8 cellular contexts compared by ENCODE assay signal in the genomic region with DNA sequence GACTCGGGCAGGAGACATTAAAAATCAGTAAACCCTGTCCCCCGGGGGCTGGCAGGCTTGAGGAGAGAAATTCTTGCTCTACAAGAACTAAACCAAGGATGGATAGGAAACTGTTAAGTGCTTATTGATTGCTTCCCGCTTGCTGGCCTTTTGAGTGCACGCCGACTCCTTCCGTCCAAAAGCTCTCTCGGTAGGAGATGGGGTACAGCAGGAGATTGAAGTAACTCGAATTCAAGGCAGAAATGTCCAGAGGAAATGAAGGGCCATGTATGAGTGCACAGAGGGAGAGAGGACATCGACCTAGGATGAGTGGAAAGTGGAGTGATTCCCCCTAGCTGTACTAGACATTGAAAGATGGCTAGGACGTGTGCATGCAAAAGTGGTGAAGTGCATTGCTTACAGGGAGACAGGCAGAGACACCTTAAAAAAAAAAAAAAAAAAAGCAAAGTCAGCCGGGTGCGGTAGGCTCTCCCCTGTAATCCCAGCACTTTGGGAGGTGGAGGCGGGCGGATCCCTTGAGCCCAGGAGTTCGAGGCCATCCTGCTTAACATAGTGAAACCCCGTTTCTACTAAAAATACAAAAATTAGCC. TPM values are rescaled to one million over a fixed set of nuclear protein-coding genes. Genes with fewer than 3 reads are reported as not detected.
A peak's percentile ranks its signal among the peaks of the same experiment; 100 is the strongest.
DNase-seq lines count a peak whose midpoint lies in the region; ATAC-seq and TF ChIP-seq lines count a peak whose summit lies in the region.

No MANE protein-coding gene starts in this region.

- peak overlapping the region; percentile 91; the same call in 1 of the 2 replicates for H2AFZ ChIP-seq in OCI-LY3 (ENCODE audit: low read depth, low read length)

- in situ Hi-C loops in transverse colon (cut with MboI; ENCODE audit: low pct_ligation_motif_present in 1 of 4, low pct_unique_long_range_greater_than_20kb in 1 of 4, low sequenced_read_pairs in 3 of 4), result loop anchor here in 1 of 4 donors (25.0 kb wide), 1 partner anchor 125 kb away; the partner anchor contains the start of gene CCIN

- peak overlapping the region; percentile 76 for H3K9ac ChIP-seq in OCI-LY3 (ENCODE audit: low read length)

- H3K36me3 ChIP-seq in OCI-LY3 (replicated peaks; ENCODE audit: low read depth, low read length), result no peaks in the 10 kb centered on the region
- H3K36me3 ChIP-seq in lung (ENCODE audit: control insufficient read depth in 2 of 2, insufficient read depth in 2 of 2, low read length in 2 of 2), result no peaks in the 10 kb centered on the region
- no peaks in the 10 kb centered on the region for H3K36me3 ChIP-seq in transverse colon

- peaks cover 12% of the 10 kb centered on the region for H3K79me2 ChIP-seq in OCI-LY3 (ENCODE audit: low read length)

- no peak for TF ChIP-seq POLR2A in transverse colon (IDR thresholded peaks at IDR 0.05)

- H3K4me3 ChIP-seq in OCI-LY3 (ENCODE audit: low read length), result peak overlapping the region; percentile 94
- H3K4me3 ChIP-seq in lung, result peak overlapping the region; percentile 96
- peak overlapping the region; percentile 55 to 91 (median 86) for H3K4me3 ChIP-seq in transverse colon

- TF ChIP-seq EP300 in transverse colon (IDR thresholded peaks at IDR 0.05; ENCODE audit: low read depth), result no peak

- no peaks in the 10 kb centered on the region for H4K20me1 ChIP-seq in OCI-LY3 (ENCODE audit: insufficient read depth, low read length)

- DNase-seq in NCI-H748 (lab: John Stamatoyannopoulos, UW; ENCODE audit: unreplicated experiment) (peak; percentile 40), NCI-H748 treated with DMSO at 0.1 percent for 48 hours (lab: John Stamatoyannopoulos, UW) (no peak), lung (ENCODE audit: low spot score) (no peak), transverse colon (no peak)

- WGBS in lung, 2 donors, result 25 to 32% methylated on average over 16 of the region's 16 CpGs
- WGBS in transverse colon (ENCODE audit: low coverage in 1 of 2), 2 donors, result 15 to 37% methylated on average over 8 to 16 of the region's 16 CpGs

- H3K4me2 ChIP-seq in OCI-LY3 (ENCODE audit: low read length), result peak overlapping the region; percentile 100

- H3K27ac ChIP-seq in OCI-LY3 (ENCODE audit: low read length) (no peak overlapping the region), cingulate gyrus (ENCODE audit: low read depth, low read length) (peak overlapping the region; percentile 29), lung (ENCODE audit: low read depth in 1 of 2, low read length in 1 of 2) (peak overlapping the region; percentile 78 to 83), transverse colon (peak overlapping the region; percentile 80 to 86 (median 82))

- no peaks in the 10 kb centered on the region for H3K27me3 ChIP-seq in OCI-LY3 (ENCODE audit: low read depth, low read length)
- H3K27me3 ChIP-seq in lung (ENCODE audit: control insufficient read depth, insufficient read depth), result no peaks in the 10 kb centered on the region
- no peaks in the 10 kb centered on the region for H3K27me3 ChIP-seq in transverse colon

- H3K4me1 ChIP-seq in OCI-LY3 (ENCODE audit: low read length) (peaks cover 7% of the 10 kb centered on the region), lung (ENCODE audit: control insufficient read depth in 2 of 2, insufficient read depth in 2 of 2, low read length in 2 of 2) (peaks cover 0 to 10% of the 10 kb centered on the region in 2 donors), transverse colon (peaks cover 4 to 31% (median 8%) of the 10 kb centered on the region in 4 donors)

- TF ChIP-seq CTCF in OCI-LY3 (IDR thresholded peaks at IDR 0.05; ENCODE audit: low read depth, low read length), result no peak
- no peak for TF ChIP-seq CTCF in lung (IDR thresholded peaks at IDR 0.05; ENCODE audit: control extremely low read depth, extremely low read depth)
- no peak for TF ChIP-seq CTCF in transverse colon (IDR thresholded peaks at IDR 0.05)

- H3K9me3 ChIP-seq in OCI-LY3 (ENCODE audit: insufficient read depth, low read length) (no peaks in the 10 kb centered on the region), lung (ENCODE audit: control insufficient read depth in 2 of 2, insufficient read depth in 1 of 2, low read length in 1 of 2) (no peaks in the 10 kb centered on the region), transverse colon (no peaks in the 10 kb centered on the region)

- peak; percentile 9 for ATAC-seq in lung (ENCODE audit: insufficient read depth, low FRiP score)
- ATAC-seq in HG02981 (IDR thresholded peaks at IDR 0.05; ENCODE audit: unreplicated experiment), result no peak
- ATAC-seq in GM18861 (IDR thresholded peaks at IDR 0.05; ENCODE audit: unreplicated experiment), result no peak

- intact Hi-C loops in transverse colon (cut with DNase I; ENCODE audit: low total_unique reads), result no loop called here

RNA-seq across cellular contexts. Expression of gene RECK, which starts 1.0 kb away (rescaled TPM):
- total RNA-seq in lung (10 to 100 TPM; 16.0 to 19.3 TPM), transverse colon (10 to 100 TPM in 1 of 4 donors, 1 to 10 TPM in 3; 1.5 to 30.3 (median 6.0) TPM)
- 1 to 10 TPM; 4.5 to 8.1 TPM for polyA plus RNA-seq in lung
